ENCODE assay signal across 23 cellular contexts in the genomic region with DNA sequence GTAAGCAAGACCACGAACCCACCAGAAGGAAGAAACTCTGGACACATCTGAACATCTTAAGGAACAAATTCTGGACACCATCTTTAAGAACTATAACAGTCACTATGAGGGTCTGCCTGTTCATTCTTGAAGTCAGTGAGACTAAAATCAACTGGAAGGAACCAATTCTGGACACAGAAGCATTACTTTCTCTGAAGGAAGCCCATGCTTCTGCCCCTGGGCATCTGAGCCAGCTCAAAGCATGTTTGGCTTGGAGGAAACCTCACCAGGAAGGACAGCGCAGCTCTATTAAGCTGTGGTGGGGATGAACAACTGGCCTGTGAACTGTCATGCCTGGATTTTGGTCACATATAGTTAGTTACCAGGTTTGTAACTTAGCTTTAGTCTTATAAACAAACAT.
A peak's percentile ranks its signal among the peaks of the same experiment; 100 is the strongest.
DNase-seq lines count a peak whose midpoint lies in the region; ATAC-seq, FAIRE-seq and TF ChIP-seq lines count a peak whose summit lies in the region.
"Had no signal": no experiment of that assay in that cellular context is flagged by ENCODE, and none has a peak within 500 bp of the region (broad histone marks: within the 10 kb centered on the region; RNA-seq: fewer than 3 reads in every experiment).

No MANE protein-coding gene starts in this region.

- H3K4me1 Mint-ChIP-seq in nephron, result peaks cover 28% of the 10 kb centered on the region

- ATAC-seq in gastrocnemius medialis, result no peak
- ATAC-seq: activated CD4-positive, alpha-beta T cell treated with anti-CD3 and anti-CD28 coated beads for 36 hours; esophagus mucosa; stimulated activated naive B cell treated with anti-CD40 and anti-IgM and Interleukin-4, amounts not matched to agents 10 μg/mL and 1 μg/mL and 100 μg/mL, for 72 hours had no signal

- no peak overlapping the region for H3K4me3 Mint-ChIP-seq in nephron
- H3K4me3 Mint-ChIP-seq: activated CD4-positive, alpha-beta T cell treated with anti-CD3 and anti-CD28 coated beads for 36 hours; brain; neural crest cell; stimulated activated naive B cell treated with anti-CD40 and anti-IgM and Interleukin-4, amounts not matched to agents 10 μg/mL and 1 μg/mL and 100 μg/mL, for 72 hours had no signal

- H3K27me3 Mint-ChIP-seq in nephron (ENCODE audit: low read depth), result peaks cover 12% of the 10 kb centered on the region
- H3K27me3 Mint-ChIP-seq: activated CD4-positive, alpha-beta T cell treated with anti-CD3 and anti-CD28 coated beads for 36 hours; stimulated activated naive B cell treated with anti-CD40 and anti-IgM and Interleukin-4, amounts not matched to agents 10 μg/mL and 1 μg/mL and 100 μg/mL, for 72 hours had no signal

- H3K27ac Mint-ChIP-seq in nephron, result peak overlapping the region; percentile 51 to 99 (median 51)
- H3K27ac Mint-ChIP-seq: activated CD4-positive, alpha-beta T cell treated with anti-CD3 and anti-CD28 coated beads for 36 hours had no signal

- peaks cover 23% of the 10 kb centered on the region for H3K9me3 Mint-ChIP-seq in nephron

- TF ChIP-seq POLR2A in H54 (IDR thresholded peaks at IDR 0.05; ENCODE audit: low read depth, low read length), result no peak
- no peak for TF ChIP-seq POLR2A in gastrocnemius medialis (IDR thresholded peaks at IDR 0.05)

- H3K4me3 ChIP-seq in AG10803 (ENCODE audit: low read length) (peak overlapping the region; percentile 20), coronary artery (no peak overlapping the region), gastrocnemius medialis (no peak overlapping the region)
- H3K4me3 ChIP-seq: dorsolateral prefrontal cortex had no signal

- in situ Hi-C loops in GM13977 (cut with MboI; ENCODE audit: low pct_unique_long_range_greater_than_20kb, low sequenced_read_pairs, unreplicated experiment) (no loop called here), gastrocnemius medialis (cut with MboI; ENCODE audit: low sequenced_read_pairs in 4 of 4) (no loop called here)

- H3K27ac ChIP-seq in coronary artery, result peak overlapping the region; percentile 34 to 56
- H3K27ac ChIP-seq in gastrocnemius medialis, result peak overlapping the region in 1 of 4 donors; percentile 14
- H3K27ac ChIP-seq: dorsolateral prefrontal cortex had no signal

- FAIRE-seq in H54 (lab: Jason Lieb, UNC), result no peak
- FAIRE-seq: G401.6, HepG2, kidney had no signal

- H3K36me3 ChIP-seq in gastrocnemius medialis, result no peaks in the 10 kb centered on the region

- H3K9me3 ChIP-seq in gastrocnemius medialis, result no peaks in the 10 kb centered on the region
- H3K9me3 ChIP-seq: SK-N-SH had no signal

- H3K36me3 Mint-ChIP-seq in nephron (ENCODE audit: low read depth), result no peaks in the 10 kb centered on the region
- H3K36me3 Mint-ChIP-seq: brain had no signal

- TF ChIP-seq CTCF in AG10803 (conservative IDR thresholded peaks at IDR 0.05; ENCODE audit: low read length) (no peak), coronary artery (IDR thresholded peaks at IDR 0.05) (no peak), nephron (IDR thresholded peaks at IDR 0.05; ENCODE audit: unreplicated experiment in 3 of 3) (no peak), GM13977 (IDR thresholded peaks at IDR 0.05; ENCODE audit: extremely low read depth, insufficient read depth, missing control alignments) (no peak), gastrocnemius medialis (IDR thresholded peaks at IDR 0.05 in 4 of 5, conservative IDR thresholded peaks at IDR 0.05 in 1 of 5) (no peak)

- H3K4me1 ChIP-seq in gastrocnemius medialis, result no peaks in the 10 kb centered on the region

- no peaks in the 10 kb centered on the region for H3K27me3 ChIP-seq in gastrocnemius medialis

- DNase-seq in AG10803 (ENCODE audit: low read depth) (no peak), HS-5 (ENCODE audit: low read depth) (peak; percentile 4), coronary artery (ENCODE audit: low spot score) (no peak), H54 (ENCODE audit: insufficient read length, low spot score) (no peak), NCI-H2171 (lab: John Stamatoyannopoulos, UW) (no peak), GM13977 (ENCODE audit: low spot score) (no peak), gastrocnemius medialis (no peak)
- DNase-seq: activated CD4-positive, alpha-beta T cell treated with anti-CD3 and anti-CD28 coated beads for 36 hours; activated CD8-positive, alpha-beta memory T cell treated with anti-CD3 and anti-CD28 coated beads, Interleukin-2, amount 50 U/mL, for 4 hours; activated gamma-delta T cell treated with Interleukin-2 at 50 U/mL for 16 hours; dorsolateral prefrontal cortex; hippocampal formation; kidney; NCI-H2081 treated with DMSO at 0.1 percent for 48 hours; NCI-H524 treated with DMSO at 0.1 percent for 48 hours; SK-N-SH; stimulated activated naive B cell treated with anti-CD40 and anti-IgM and Interleukin-4, amounts not matched to agents 10 μg/mL and 1 μg/mL and 100 μg/mL, for 72 hours had no signal

- intact Hi-C loops in gastrocnemius medialis (cut with DNase I; ENCODE audit: low total_unique reads), result no loop called here
